8 cellular contexts compared by ENCODE assay signal in the genomic region with DNA sequence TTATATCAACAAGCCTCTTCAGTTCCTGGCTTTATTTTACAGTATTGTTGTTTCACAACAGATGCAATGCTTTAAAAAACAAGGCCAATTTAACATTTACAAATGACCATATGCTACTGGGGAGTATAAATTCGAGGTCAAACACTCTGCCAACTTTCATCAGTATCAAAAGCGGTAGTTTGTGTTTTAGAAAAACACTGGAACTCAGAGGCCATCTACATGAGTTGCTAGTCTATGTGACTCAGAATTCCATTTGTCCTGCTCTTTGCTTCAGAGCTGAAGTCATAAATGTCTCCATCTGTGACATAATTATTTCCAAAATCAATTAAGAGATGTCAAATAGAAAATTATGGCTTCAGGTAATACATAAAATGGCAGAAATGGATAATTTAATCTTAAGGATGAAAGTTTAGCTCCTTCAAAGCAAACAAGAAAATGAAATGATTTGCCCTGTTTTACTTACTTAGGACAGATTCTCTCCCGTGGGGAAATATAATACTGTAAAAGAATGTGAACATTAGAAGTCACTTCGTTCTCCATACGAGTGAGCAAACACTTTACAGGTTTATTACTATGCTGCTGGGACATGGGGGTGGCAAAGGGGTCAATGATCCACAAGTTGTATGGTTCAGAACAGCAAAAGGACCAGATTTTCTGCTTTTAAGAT. TPM values are rescaled to one million over a fixed set of nuclear protein-coding genes. Genes with fewer than 3 reads are reported as not detected.
DNase-seq lines count a peak whose midpoint lies in the region; ATAC-seq, FAIRE-seq and TF ChIP-seq lines count a peak whose summit lies in the region.

No MANE protein-coding gene starts in this region.

- peaks cover 28% of the 10 kb centered on the region for H3K4me1 ChIP-seq in astrocyte (ENCODE audit: insufficient read depth, low read length)
- peaks cover 47% of the 10 kb centered on the region for H3K4me1 ChIP-seq in lower lobe of right lung

- DNase-seq in AG08396 (ENCODE audit: low spot score), result peak; percentile 24
- DNase-seq in HCEC 1CT, result peak; percentile 37
- DNase-seq in astrocyte (ENCODE audit: low read depth), result peak; percentile 42
- no peak for DNase-seq in lower lobe of right lung
- DNase-seq in Ammon's horn (ENCODE audit: low spot score), result no peak
- DNase-seq in SKM-1 (lab: John Stamatoyannopoulos, UW; ENCODE audit: unreplicated experiment), result no peak
- DNase-seq in MG63, result no peak

- TF ChIP-seq CTCF in astrocyte (IDR thresholded peaks at IDR 0.05; ENCODE audit: insufficient read depth, low read depth, low read length) (no peak), lower lobe of right lung (IDR thresholded peaks at IDR 0.05) (no peak)

- ATAC-seq in lower lobe of right lung (no peak), HG03432 (IDR thresholded peaks at IDR 0.05; ENCODE audit: unreplicated experiment) (no peak)

- H3K27me3 Mint-ChIP-seq in astrocyte (ENCODE audit: low read depth, unreplicated experiment), result no peaks in the 10 kb centered on the region

- no peak overlapping the region for H2AFZ ChIP-seq in astrocyte (ENCODE audit: low read depth, low read length)

- H3K4me2 ChIP-seq in astrocyte (ENCODE audit: low read length), result peak overlapping the region; percentile 96

- H3K4me3 ChIP-seq in astrocyte (ENCODE audit: insufficient read depth, low read depth, low read length), result peak overlapping the region; percentile 99
- no peak overlapping the region for H3K4me3 ChIP-seq in lower lobe of right lung
- no peak overlapping the region for H3K4me3 ChIP-seq in MG63

- H3K27ac ChIP-seq in astrocyte (ENCODE audit: low read depth, low read length) (peak overlapping the region; percentile 91), lower lobe of right lung (peak overlapping the region; percentile 8)

- peaks cover 70% of the 10 kb centered on the region for H4K20me1 ChIP-seq in astrocyte (ENCODE audit: insufficient read depth, low read length)

- peak overlapping the region; percentile 55 for H3K9ac ChIP-seq in astrocyte (ENCODE audit: low read length)

- H3K27ac Mint-ChIP-seq in astrocyte (ENCODE audit: unreplicated experiment), result peak overlapping the region; percentile 67

- H3K9me3 Mint-ChIP-seq in astrocyte (ENCODE audit: unreplicated experiment), result no peaks in the 10 kb centered on the region

- intact Hi-C loops in lower lobe of right lung (cut with DNase I), result no loop called here

- H3K4me1 Mint-ChIP-seq in astrocyte (ENCODE audit: low read depth, unreplicated experiment), result peaks cover 30% of the 10 kb centered on the region

- H3K27me3 ChIP-seq in astrocyte (ENCODE audit: insufficient read depth, low read length) (no peaks in the 10 kb centered on the region), lower lobe of right lung (ENCODE audit: low read depth) (no peaks in the 10 kb centered on the region), MG63 (no peaks in the 10 kb centered on the region)

- H3K9me3 ChIP-seq in astrocyte (ENCODE audit: insufficient read depth, low read depth, low read length) (no peaks in the 10 kb centered on the region), lower lobe of right lung (no peaks in the 10 kb centered on the region), MG63 (no peaks in the 10 kb centered on the region)

- peak overlapping the region; percentile 90 for H3K4me3 Mint-ChIP-seq in astrocyte (ENCODE audit: unreplicated experiment)

- H3K36me3 Mint-ChIP-seq in astrocyte (ENCODE audit: low read depth, unreplicated experiment), result peaks cover 4% of the 10 kb centered on the region

- FAIRE-seq in astrocyte (lab: Jason Lieb, UNC), result peak; percentile 20

- H3K79me2 ChIP-seq in astrocyte (ENCODE audit: insufficient read depth, low read length), result peaks cover 81% of the 10 kb centered on the region

- H3K36me3 ChIP-seq in astrocyte (ENCODE audit: insufficient read depth, low read length) (no peaks in the 10 kb centered on the region), lower lobe of right lung (no peaks in the 10 kb centered on the region), MG63 (no peaks in the 10 kb centered on the region; the same call in 1 of the 2 replicates)

RNA-seq across cellular contexts. Expression of gene MEX3C, which starts 3.7 kb away (rescaled TPM):
- total RNA-seq in astrocyte (72.2 TPM in 2 replicates), lower lobe of right lung (21.2 TPM)
- 18.2 and 25.7 TPM in 2 replicates for total RNA-seq in MG63 (2014; rRNA removed; shearing (Covaris generic); ENCODE audit: low replicate concordance)

Comparison
In these comparisons a context has a peak if more than half of its experiments do, and no peak if none do; other contexts are left out.
1. DNase-seq: peak in AG08396 (single experiment), HCEC 1CT (single experiment) and astrocyte (single experiment); none in lower lobe of right lung (single experiment), Ammon's horn (single experiment), SKM-1 (single experiment) and MG63 (single experiment).